In the genomic region with DNA sequence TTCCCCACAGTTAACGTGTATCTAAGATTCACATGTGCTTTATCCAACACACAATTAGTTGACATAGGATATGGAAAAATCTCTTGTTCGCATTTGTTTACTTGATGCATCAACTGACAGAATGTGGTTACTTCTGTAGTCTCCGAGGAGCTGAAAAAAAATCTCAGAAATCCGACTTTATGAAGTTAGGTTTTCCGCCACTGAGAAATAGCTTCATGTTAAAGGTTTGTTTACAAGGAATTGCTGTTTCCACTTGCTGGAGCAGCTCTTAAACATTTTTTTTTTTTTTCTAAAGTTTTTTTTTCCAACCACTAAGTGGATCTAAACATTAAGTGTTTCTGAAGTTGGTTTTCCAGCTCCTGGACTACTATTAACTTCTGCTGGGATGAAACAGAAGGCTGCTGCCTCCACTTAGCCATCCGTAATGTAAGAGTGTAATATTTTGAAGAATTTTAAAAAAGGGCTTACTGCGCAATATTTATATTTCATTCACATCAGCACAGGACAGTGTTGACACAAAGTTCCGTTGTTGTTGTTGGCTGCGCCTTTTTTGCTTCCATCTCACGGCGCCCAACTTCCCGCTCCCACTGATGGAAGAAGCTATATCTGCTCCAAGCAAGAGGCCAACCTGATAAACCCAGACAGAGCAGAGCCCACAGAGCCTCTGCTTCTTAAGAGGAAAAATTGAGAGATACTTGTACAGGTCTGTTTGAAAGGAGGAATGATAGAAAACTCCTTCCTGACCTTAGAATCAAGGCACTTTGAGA, we compare ENCODE assay signal across 20 cellular contexts.
"Had no signal": no experiment of that assay in that cellular context is flagged by ENCODE, and none has a peak within 500 bp of the region (broad histone marks: within the 10 kb centered on the region; RNA-seq: fewer than 3 reads in every experiment).

No MANE protein-coding gene starts in this region.

- ATAC-seq: gastrocnemius medialis; left colon; naive thymus-derived CD4-positive, alpha-beta T cell had no signal

- DNase-seq: activated CD4-positive, alpha-beta T cell treated with anti-CD3 and anti-CD28 coated beads, Interleukin-2, amount 10 ng/mL, durations not matched to agents 7 days and 5 days; activated CD4-positive, CD25-positive, alpha-beta regulatory T cell treated with anti-CD3 and anti-CD28 coated beads, Interleukin-2, amount 50 U/mL, for 72 hours; activated gamma-delta T cell treated with Interleukin-2 at 50 U/mL for 16 hours; activated T-cell treated with anti-CD3 and anti-CD28 coated beads, Interleukin-2, amount 50 U/mL, for 1 hour; brain microvascular endothelial cell; effector memory CD4-positive, alpha-beta T cell; gastrocnemius medialis; islet precursor cell; left colon; naive thymus-derived CD4-positive, alpha-beta T cell; spleen; stimulated activated CD4-positive, alpha-beta T cell treated with anti-CD3 and anti-CD28 coated beads, Interleukin-4, amount 100 ng/mL, for 1 hour; stimulated activated naive CD4-positive, alpha-beta T cell; tibial artery had no signal

- H3K36me3 ChIP-seq: ascending aorta, brain microvascular endothelial cell, gastrocnemius medialis, spleen, tibial artery had no signal

- H3K4me1 ChIP-seq: gastrocnemius medialis, spleen had no signal

- H3K9me3 ChIP-seq: ascending aorta, gastrocnemius medialis, spleen, tibial artery had no signal

- H3K4me1 Mint-ChIP-seq: activated CD4-positive, alpha-beta T cell treated with anti-CD3 and anti-CD28 coated beads, Interleukin-2, amount 10 ng/mL, durations not matched to agents 7 days and 5 days; activated naive CD4-positive, alpha-beta T cell treated with anti-CD3 and anti-CD28 coated beads, Interleukin-2, amount 50 U/mL, for 24 hours; central memory CD8-positive, alpha-beta T cell; naive thymus-derived CD4-positive, alpha-beta T cell; neural crest cell had no signal

- H3K4me3 Mint-ChIP-seq: activated CD4-positive, alpha-beta T cell treated with anti-CD3 and anti-CD28 coated beads, Interleukin-2, amount 10 ng/mL, durations not matched to agents 7 days and 5 days; activated naive CD4-positive, alpha-beta T cell treated with anti-CD3 and anti-CD28 coated beads, Interleukin-2, amount 50 U/mL, for 24 hours; central memory CD8-positive, alpha-beta T cell; naive thymus-derived CD4-positive, alpha-beta T cell; neural crest cell had no signal

- H3K27me3 ChIP-seq: ascending aorta, brain microvascular endothelial cell, gastrocnemius medialis, spleen, tibial artery had no signal

- H3K27ac ChIP-seq: brain microvascular endothelial cell, gastrocnemius medialis, spleen, tibial artery, VCaP had no signal

- H3K36me3 Mint-ChIP-seq: activated naive CD4-positive, alpha-beta T cell treated with anti-CD3 and anti-CD28 coated beads, Interleukin-2, amount 50 U/mL, for 24 hours; naive thymus-derived CD4-positive, alpha-beta T cell had no signal

- H3K4me3 ChIP-seq: ascending aorta, gastrocnemius medialis, lung, spleen, tibial artery had no signal

- H3K27ac Mint-ChIP-seq: activated CD4-positive, alpha-beta T cell treated with anti-CD3 and anti-CD28 coated beads, Interleukin-2, amount 10 ng/mL, durations not matched to agents 7 days and 5 days; activated naive CD4-positive, alpha-beta T cell treated with anti-CD3 and anti-CD28 coated beads, Interleukin-2, amount 50 U/mL, for 24 hours; naive thymus-derived CD4-positive, alpha-beta T cell had no signal

- H3K9me3 Mint-ChIP-seq: activated CD4-positive, alpha-beta T cell treated with anti-CD3 and anti-CD28 coated beads, Interleukin-2, amount 10 ng/mL, durations not matched to agents 7 days and 5 days; activated naive CD4-positive, alpha-beta T cell treated with anti-CD3 and anti-CD28 coated beads, Interleukin-2, amount 50 U/mL, for 24 hours; neural crest cell had no signal

- H3K27me3 Mint-ChIP-seq: activated CD4-positive, alpha-beta T cell treated with anti-CD3 and anti-CD28 coated beads, Interleukin-2, amount 10 ng/mL, durations not matched to agents 7 days and 5 days; activated naive CD4-positive, alpha-beta T cell treated with anti-CD3 and anti-CD28 coated beads, Interleukin-2, amount 50 U/mL, for 24 hours; central memory CD8-positive, alpha-beta T cell; naive thymus-derived CD4-positive, alpha-beta T cell had no signal
